13 cellular contexts compared by ENCODE assay signal in genomic region chr6:35972471-35972985, GRCh38. TPM values are rescaled to one million over a fixed set of nuclear protein-coding genes. Genes with fewer than 3 reads are reported as not detected.
DNase-seq lines count a peak whose midpoint lies in the region; ATAC-seq, FAIRE-seq and TF ChIP-seq lines count a peak whose summit lies in the region.
"Had no signal": no experiment of that assay in that cellular context is flagged by ENCODE, and none has a peak within 500 bp of the region (broad histone marks: within the 10 kb centered on the region; RNA-seq: fewer than 3 reads in every experiment).

No MANE protein-coding gene starts in this region.

- peaks cover 8% of the 10 kb centered on the region for H3K4me1 Mint-ChIP-seq in activated naive CD8-positive, alpha-beta T cell treated with anti-CD3 and anti-CD28 coated beads, Interleukin-2, amount 50 U/mL, for 24 hours

- no peak overlapping the region for H3K27ac Mint-ChIP-seq in activated naive CD8-positive, alpha-beta T cell treated with anti-CD3 and anti-CD28 coated beads, Interleukin-2, amount 50 U/mL, for 24 hours

- no peaks in the 10 kb centered on the region for H3K9me3 Mint-ChIP-seq in activated naive CD8-positive, alpha-beta T cell treated with anti-CD3 and anti-CD28 coated beads, Interleukin-2, amount 50 U/mL, for 24 hours

- no peaks in the 10 kb centered on the region for H3K27me3 Mint-ChIP-seq in activated naive CD8-positive, alpha-beta T cell treated with anti-CD3 and anti-CD28 coated beads, Interleukin-2, amount 50 U/mL, for 24 hours

- no peak for TF ChIP-seq POLR2A in esophagus squamous epithelium (IDR thresholded peaks at IDR 0.05)

- intact Hi-C loops in sciatic nerve (cut with DNase I): no loop called here
- intact Hi-C loops in esophagus squamous epithelium (cut with DNase I): no loop called here

- TF ChIP-seq CTCF in fibroblast of pulmonary artery (IDR thresholded peaks at IDR 0.05; ENCODE audit: low read length, missing control alignments) (peak; percentile 14), esophagus squamous epithelium (IDR thresholded peaks at IDR 0.05) (no peak)

- H3K27me3 ChIP-seq in SJCRH30: no peaks in the 10 kb centered on the region
- H3K27me3 ChIP-seq in small intestine (ENCODE audit: control insufficient read depth in 2 of 2, insufficient read depth in 2 of 2, low read length in 2 of 2): no peaks in the 10 kb centered on the region
- H3K27me3 ChIP-seq in esophagus squamous epithelium: no peaks in the 10 kb centered on the region
- H3K27me3 ChIP-seq: adrenal gland, suprapubic skin had no signal

- H3K4me3 Mint-ChIP-seq in activated naive CD8-positive, alpha-beta T cell treated with anti-CD3 and anti-CD28 coated beads, Interleukin-2, amount 50 U/mL, for 24 hours: no peak overlapping the region

- 68 to 95% (median 92%) methylated on average over 4 of the region's 4 CpGs for WGBS in small intestine, 3 donors
- WGBS in esophagus squamous epithelium, 2 donors: 67 to 71% methylated on average over 3 to 4 of the region's 4 CpGs

- no peaks in the 10 kb centered on the region for H3K9me3 ChIP-seq in SJCRH30 (replicated peaks)
- no peaks in the 10 kb centered on the region for H3K9me3 ChIP-seq in small intestine (ENCODE audit: control insufficient read depth, low read depth)
- H3K9me3 ChIP-seq in esophagus squamous epithelium: no peaks in the 10 kb centered on the region
- H3K9me3 ChIP-seq: adrenal gland, suprapubic skin had no signal

- H3K4me3 ChIP-seq in SJCRH30: no peak overlapping the region
- H3K4me3 ChIP-seq in fibroblast of pulmonary artery (replicated peaks; ENCODE audit: low read depth, low read length): no peak overlapping the region
- no peak overlapping the region for H3K4me3 ChIP-seq in small intestine (ENCODE audit: low read depth in 1 of 2, low read length in 2 of 2)
- H3K4me3 ChIP-seq in esophagus squamous epithelium: no peak overlapping the region
- H3K4me3 ChIP-seq: adrenal gland, suprapubic skin had no signal

- H3K27ac ChIP-seq in SJCRH30 (no peak overlapping the region), small intestine (ENCODE audit: low read depth in 1 of 2, low read length in 1 of 2) (no peak overlapping the region), esophagus squamous epithelium (no peak overlapping the region)
- H3K27ac ChIP-seq: adrenal gland, suprapubic skin had no signal

- FAIRE-seq in small intestine (lab: Jason Lieb, UNC): no peak
- FAIRE-seq: A204.1 had no signal

- H3K36me3 Mint-ChIP-seq in activated naive CD8-positive, alpha-beta T cell treated with anti-CD3 and anti-CD28 coated beads, Interleukin-2, amount 50 U/mL, for 24 hours (ENCODE audit: low read depth): no peaks in the 10 kb centered on the region

- H3K4me1 ChIP-seq in SJCRH30 (no peaks in the 10 kb centered on the region; the same call in 1 of the 2 replicates), small intestine (ENCODE audit: control insufficient read depth in 2 of 2, insufficient read depth in 1 of 2, low read depth in 1 of 2, low read length in 1 of 2) (peaks cover 3 to 4% of the 10 kb centered on the region in 2 donors), esophagus squamous epithelium (peaks cover 0 to 13% (median 0%) of the 10 kb centered on the region in 3 donors)
- H3K4me1 ChIP-seq: suprapubic skin had no signal

- DNase-seq in DMS 273 (lab: John Stamatoyannopoulos, UW; ENCODE audit: unreplicated experiment): peak; percentile 37
- DNase-seq in DMS 273 treated with DMSO at 0.1 percent for 48 hours (lab: John Stamatoyannopoulos, UW): no peak
- peak; percentile 7 to 10 for DNase-seq in SJCRH30
- no peak for DNase-seq in fibroblast of pulmonary artery (ENCODE audit: low read depth)
- no peak for DNase-seq in sciatic nerve (ENCODE audit: low spot score)
- DNase-seq in small intestine: no peak
- no peak for DNase-seq in esophagus squamous epithelium (lab: John Stamatoyannopoulos, UW)
- DNase-seq in activated naive CD8-positive, alpha-beta T cell treated with anti-CD3 and anti-CD28 coated beads, Interleukin-2, amount 50 U/mL, for 24 hours: no peak

- peak; percentile 77 for ATAC-seq in sciatic nerve
- ATAC-seq in activated naive CD8-positive, alpha-beta T cell treated with anti-CD3 and anti-CD28 coated beads, Interleukin-2, amount 50 U/mL, for 24 hours: no peak

- H3K36me3 ChIP-seq in SJCRH30 (no peaks in the 10 kb centered on the region), small intestine (ENCODE audit: control insufficient read depth in 2 of 2, insufficient read depth in 2 of 2, low read length in 2 of 2) (no peaks in the 10 kb centered on the region), esophagus squamous epithelium (no peaks in the 10 kb centered on the region)
- H3K36me3 ChIP-seq: adrenal gland, suprapubic skin had no signal

RNA-seq across cellular contexts. Expression of gene SRPK1, which starts 51.6 kb away (rescaled TPM):
- total RNA-seq in SJCRH30 (2014; rRNA removed; shearing (Covaris generic)): 86.8 and 101 TPM in 2 replicates
- total RNA-seq in sciatic nerve (33.2 TPM), esophagus squamous epithelium (100 to 1,000 TPM in 2 of 4 donors, 10 to 100 TPM in 2; 66.1 to 109 (median 86.5) TPM)
- 10 to 100 TPM; 14.9 to 34.9 (median 26.4) TPM for polyA plus RNA-seq in small intestine

RNA-seq across cellular contexts. Expression of gene SLC26A8, which starts 51.9 kb away (rescaled TPM):
- total RNA-seq in SJCRH30 (2014; rRNA removed; shearing (Covaris generic)): not detected in 2 replicates
- total RNA-seq in sciatic nerve: 1.5 TPM
- polyA plus RNA-seq in small intestine: under 1 TPM in 1 of 3 donors, not detected in 2; 0.16 TPM
- under 1 TPM in 1 of 4 donors, not detected in 3; 0.19 TPM for total RNA-seq in esophagus squamous epithelium
- total RNA-seq: activated CD8-positive, alpha-beta memory T cell treated with anti-CD3 and anti-CD28 coated beads for 36 hours; Daoy; suprapubic skin had no signal

RNA-seq across cellular contexts. Expression of gene MAPK14, which starts 55.1 kb away (rescaled TPM):
- total RNA-seq in SJCRH30 (2014; rRNA removed; shearing (Covaris generic)): 41.0 and 43.8 TPM in 2 replicates
- total RNA-seq in sciatic nerve (67.6 TPM), esophagus squamous epithelium (10 to 100 TPM; 44.4 to 91.7 (median 59.1) TPM)
- polyA plus RNA-seq in small intestine: 10 to 100 TPM; 22.4 to 40.0 (median 24.3) TPM

Comparison
In these comparisons a context has a peak if more than half of its experiments do, and no peak if none do; other contexts are left out.
1. DNase-seq: peak in DMS 273 (single experiment) and SJCRH30 (2 of 2); none in DMS 273 treated with DMSO at 0.1 percent for 48 hours (single experiment), fibroblast of pulmonary artery (single experiment), sciatic nerve (single experiment), small intestine (single experiment), esophagus squamous epithelium (single experiment) and activated naive CD8-positive, alpha-beta T cell treated with anti-CD3 and anti-CD28 coated beads, Interleukin-2, amount 50 U/mL, for 24 hours (single experiment).